1 cellular context compared by ENCODE assay signal in the genomic region with DNA sequence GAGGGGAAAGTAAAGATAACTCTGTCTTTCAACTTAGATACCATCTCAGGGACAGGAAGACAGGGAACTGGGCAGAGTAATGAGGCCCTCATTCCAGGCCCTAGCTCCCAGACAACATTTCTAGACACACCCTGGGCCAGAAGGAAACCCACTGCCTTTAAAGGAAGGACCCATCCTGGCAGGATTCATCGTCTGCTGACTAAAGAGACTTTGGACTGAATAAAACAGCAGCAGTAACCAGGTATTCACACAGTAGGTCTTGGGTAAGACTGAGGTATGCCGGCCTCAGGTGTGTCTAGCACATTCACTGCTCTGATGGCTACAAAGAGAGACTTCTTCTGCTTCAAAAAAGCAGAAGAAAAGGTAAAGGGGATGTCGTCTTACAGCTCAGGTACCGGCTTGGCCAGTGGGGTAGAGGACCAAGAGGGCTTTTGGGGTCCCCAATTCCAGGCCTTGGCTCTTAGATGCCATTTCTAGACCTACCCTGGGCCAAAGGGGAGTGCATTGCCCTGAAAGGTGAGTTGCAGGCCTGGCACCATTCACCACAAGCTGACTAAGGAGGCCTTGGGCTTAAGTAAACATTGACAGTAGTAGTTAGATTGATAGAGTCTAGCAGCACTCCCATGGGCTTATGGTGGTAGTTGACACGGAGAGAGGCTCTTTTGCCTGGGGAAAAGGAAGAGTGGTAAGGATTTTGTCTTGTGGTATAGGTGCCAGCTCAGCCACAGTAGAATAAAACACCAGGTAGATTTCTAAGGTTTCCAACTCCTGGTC.
TF ChIP-seq lines count a peak whose summit lies in the region.

No MANE protein-coding gene starts in this region.

TF ChIP-seq in GM23338, 12 proteins besides CTCF, POLR2A, EP300 and RAD21 (continued from another document):
- TF ChIP-seq, protein P1, sequence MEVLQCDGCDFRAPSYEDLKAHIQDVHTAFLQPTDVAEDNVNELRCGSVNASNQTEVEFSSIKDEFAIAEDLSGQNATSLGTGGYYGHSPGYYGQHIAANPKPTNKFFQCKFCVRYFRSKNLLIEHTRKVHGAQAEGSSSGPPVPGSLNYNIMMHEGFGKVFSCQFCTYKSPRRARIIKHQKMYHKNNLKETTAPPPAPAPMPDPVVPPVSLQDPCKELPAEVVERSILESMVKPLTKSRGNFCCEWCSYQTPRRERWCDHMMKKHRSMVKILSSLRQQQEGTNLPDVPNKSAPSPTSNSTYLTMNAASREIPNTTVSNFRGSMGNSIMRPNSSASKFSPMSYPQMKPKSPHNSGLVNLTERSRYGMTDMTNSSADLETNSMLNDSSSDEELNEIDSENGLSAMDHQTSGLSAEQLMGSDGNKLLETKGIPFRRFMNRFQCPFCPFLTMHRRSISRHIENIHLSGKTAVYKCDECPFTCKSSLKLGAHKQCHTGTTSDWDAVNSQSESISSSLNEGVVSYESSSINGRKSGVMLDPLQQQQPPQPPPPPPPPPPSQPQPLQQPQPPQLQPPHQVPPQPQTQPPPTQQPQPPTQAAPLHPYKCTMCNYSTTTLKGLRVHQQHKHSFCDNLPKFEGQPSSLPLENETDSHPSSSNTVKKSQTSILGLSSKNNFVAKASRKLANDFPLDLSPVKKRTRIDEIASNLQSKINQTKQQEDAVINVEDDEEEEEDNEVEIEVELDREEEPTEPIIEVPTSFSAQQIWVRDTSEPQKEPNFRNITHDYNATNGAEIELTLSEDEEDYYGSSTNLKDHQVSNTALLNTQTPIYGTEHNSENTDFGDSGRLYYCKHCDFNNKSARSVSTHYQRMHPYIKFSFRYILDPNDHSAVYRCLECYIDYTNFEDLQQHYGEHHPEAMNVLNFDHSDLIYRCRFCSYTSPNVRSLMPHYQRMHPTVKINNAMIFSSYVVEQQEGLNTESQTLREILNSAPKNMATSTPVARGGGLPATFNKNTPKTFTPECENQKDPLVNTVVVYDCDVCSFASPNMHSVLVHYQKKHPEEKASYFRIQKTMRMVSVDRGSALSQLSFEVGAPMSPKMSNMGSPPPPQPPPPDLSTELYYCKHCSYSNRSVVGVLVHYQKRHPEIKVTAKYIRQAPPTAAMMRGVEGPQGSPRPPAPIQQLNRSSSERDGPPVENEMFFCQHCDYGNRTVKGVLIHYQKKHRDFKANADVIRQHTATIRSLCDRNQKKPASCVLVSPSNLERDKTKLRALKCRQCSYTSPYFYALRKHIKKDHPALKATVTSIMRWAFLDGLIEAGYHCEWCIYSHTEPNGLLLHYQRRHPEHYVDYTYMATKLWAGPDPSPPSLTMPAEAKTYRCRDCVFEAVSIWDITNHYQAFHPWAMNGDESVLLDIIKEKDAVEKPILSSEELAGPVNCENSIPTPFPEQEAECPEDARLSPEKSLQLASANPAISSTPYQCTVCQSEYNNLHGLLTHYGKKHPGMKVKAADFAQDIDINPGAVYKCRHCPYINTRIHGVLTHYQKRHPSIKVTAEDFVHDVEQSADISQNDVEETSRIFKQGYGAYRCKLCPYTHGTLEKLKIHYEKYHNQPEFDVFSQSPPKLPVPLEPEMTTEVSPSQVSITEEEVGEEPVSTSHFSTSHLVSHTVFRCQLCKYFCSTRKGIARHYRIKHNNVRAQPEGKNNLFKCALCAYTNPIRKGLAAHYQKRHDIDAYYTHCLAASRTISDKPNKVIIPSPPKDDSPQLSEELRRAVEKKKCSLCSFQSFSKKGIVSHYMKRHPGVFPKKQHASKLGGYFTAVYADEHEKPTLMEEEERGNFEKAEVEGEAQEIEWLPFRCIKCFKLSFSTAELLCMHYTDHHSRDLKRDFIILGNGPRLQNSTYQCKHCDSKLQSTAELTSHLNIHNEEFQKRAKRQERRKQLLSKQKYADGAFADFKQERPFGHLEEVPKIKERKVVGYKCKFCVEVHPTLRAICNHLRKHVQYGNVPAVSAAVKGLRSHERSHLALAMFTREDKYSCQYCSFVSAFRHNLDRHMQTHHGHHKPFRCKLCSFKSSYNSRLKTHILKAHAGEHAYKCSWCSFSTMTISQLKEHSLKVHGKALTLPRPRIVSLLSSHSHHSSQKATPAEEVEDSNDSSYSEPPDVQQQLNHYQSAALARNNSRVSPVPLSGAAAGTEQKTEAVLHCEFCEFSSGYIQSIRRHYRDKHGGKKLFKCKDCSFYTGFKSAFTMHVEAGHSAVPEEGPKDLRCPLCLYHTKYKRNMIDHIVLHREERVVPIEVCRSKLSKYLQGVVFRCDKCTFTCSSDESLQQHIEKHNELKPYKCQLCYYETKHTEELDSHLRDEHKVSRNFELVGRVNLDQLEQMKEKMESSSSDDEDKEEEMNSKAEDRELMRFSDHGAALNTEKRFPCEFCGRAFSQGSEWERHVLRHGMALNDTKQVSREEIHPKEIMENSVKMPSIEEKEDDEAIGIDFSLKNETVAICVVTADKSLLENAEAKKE (CRISPR knock-in tag; IDR thresholded peaks at IDR 0.05) = no peak
- TF ChIP-seq POLR2AphosphoS5 (IDR thresholded peaks at IDR 0.05; ENCODE audit: low read depth) = no peak
